ENCODE assay signal across 10 cellular contexts in the genomic region with DNA sequence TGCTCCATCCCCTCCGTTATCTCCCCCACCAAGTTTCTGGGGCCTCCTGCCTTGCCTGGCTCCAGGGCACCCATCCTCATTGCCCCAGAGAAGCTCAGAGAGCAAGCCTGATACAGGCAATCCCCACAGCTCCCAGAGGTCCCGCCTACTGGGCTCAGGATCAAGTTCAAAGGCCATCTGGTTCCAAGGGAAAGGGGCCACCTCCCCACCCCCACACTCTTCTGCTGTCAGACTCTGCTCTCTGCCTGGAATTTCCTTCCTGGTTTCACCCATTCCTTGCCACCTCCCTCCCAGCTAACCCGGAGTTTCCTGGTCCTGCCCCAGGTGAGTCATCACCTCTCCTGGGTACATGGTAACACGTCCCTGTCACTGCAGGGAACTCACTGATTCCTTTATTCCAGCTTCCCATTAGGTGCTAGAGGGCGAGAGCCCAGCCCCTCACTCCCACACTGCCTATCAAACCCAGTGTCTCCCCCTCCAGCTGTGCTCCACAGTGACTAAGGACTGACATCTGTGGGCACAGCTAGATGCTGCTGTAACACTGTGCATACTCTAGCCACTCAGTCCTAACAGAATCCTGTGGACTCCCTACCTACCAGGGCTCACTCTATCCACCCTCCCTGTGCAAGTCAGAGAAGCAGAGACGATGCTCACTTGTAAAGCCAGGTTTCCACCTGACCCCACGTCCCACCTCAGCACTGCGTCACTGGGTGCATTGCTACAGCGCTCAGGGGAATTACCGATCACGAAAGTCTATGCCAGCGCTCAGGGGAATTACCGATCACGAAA. TPM values are rescaled to one million over a fixed set of nuclear protein-coding genes. Genes with fewer than 3 reads are reported as not detected.
DNase-seq lines count a peak whose midpoint lies in the region; ATAC-seq and TF ChIP-seq lines count a peak whose summit lies in the region.
"Had no signal": no experiment of that assay in that cellular context is flagged by ENCODE, and none has a peak within 500 bp of the region (broad histone marks: within the 10 kb centered on the region; RNA-seq: fewer than 3 reads in every experiment).

No MANE protein-coding gene starts in this region.

- H3K27ac ChIP-seq in body of pancreas (peak overlapping the region; percentile 40 to 84 (median 72)), neural progenitor cell (no peak overlapping the region)

- H3K9ac ChIP-seq in neural progenitor cell, result no peak overlapping the region

- peak overlapping the region; percentile 30 for H3K27ac Mint-ChIP-seq in neural progenitor cell
- H3K27ac Mint-ChIP-seq: CD4-positive, alpha-beta memory T cell had no signal

- H3K9me3 ChIP-seq in body of pancreas (no peaks in the 10 kb centered on the region), neural progenitor cell (ENCODE audit: low read depth) (no peaks in the 10 kb centered on the region)

- WGBS in body of pancreas, 2 donors, result 66 to 71% methylated on average over 14 of the region's 14 CpGs

- intact Hi-C loops in body of pancreas (cut with DNase I), result no loop called here

- H3K4me3 ChIP-seq in body of pancreas (no peak overlapping the region), neural progenitor cell (no peak overlapping the region)

- no peaks in the 10 kb centered on the region for H3K9me3 Mint-ChIP-seq in neural progenitor cell
- H3K9me3 Mint-ChIP-seq: CD4-positive, alpha-beta memory T cell had no signal

- no peaks in the 10 kb centered on the region for H3K79me2 ChIP-seq in neural progenitor cell (ENCODE audit: low read depth)

- peaks cover 26% of the 10 kb centered on the region for H3K4me1 Mint-ChIP-seq in neural progenitor cell
- H3K4me1 Mint-ChIP-seq: CD4-positive, alpha-beta memory T cell had no signal

- H3K4me3 Mint-ChIP-seq in neural progenitor cell, result no peak overlapping the region
- H3K4me3 Mint-ChIP-seq: CD4-positive, alpha-beta memory T cell had no signal

- no peak overlapping the region for H2AFZ ChIP-seq in neural progenitor cell (replicated peaks)

- H3K36me3 ChIP-seq in body of pancreas (replicated peaks in 1 of 2; ENCODE audit: insufficient read depth in 1 of 2, low read depth in 2 of 2) (no peaks in the 10 kb centered on the region), neural progenitor cell (no peaks in the 10 kb centered on the region)

- H3K27me3 Mint-ChIP-seq in neural progenitor cell (ENCODE audit: insufficient read depth, low read depth), result peaks cover 5% of the 10 kb centered on the region

- peaks cover 21% of the 10 kb centered on the region for H3K4me1 ChIP-seq in body of pancreas
- H3K4me1 ChIP-seq in neural progenitor cell, result peaks cover 4% of the 10 kb centered on the region

- no peaks in the 10 kb centered on the region for H3F3A ChIP-seq in neural progenitor cell (ENCODE audit: low read depth)

- TF ChIP-seq CTCF in body of pancreas (IDR thresholded peaks at IDR 0.05) (no peak), neural progenitor cell (IDR thresholded peaks at IDR 0.05) (no peak)

- H3K27me3 ChIP-seq in body of pancreas (no peaks in the 10 kb centered on the region), neural progenitor cell (no peaks in the 10 kb centered on the region)

- TF ChIP-seq POLR2A in body of pancreas (IDR thresholded peaks at IDR 0.05), result peak in 2 of 3 donors; percentile 18 to 19

- peak; percentile 51 for ATAC-seq in HG03354 (IDR thresholded peaks at IDR 0.05; ENCODE audit: poor library complexity, severe bottlenecking, unreplicated experiment)
- ATAC-seq in body of pancreas, result peak; percentile 95

- peak; percentile 42 for DNase-seq in SIG-M5 treated with dmso at 0.1 percent for 504 hours (lab: John Stamatoyannopoulos, UW; ENCODE audit: unreplicated experiment)
- no peak for DNase-seq in SIG-M5 (lab: John Stamatoyannopoulos, UW)
- peak; percentile 69 to 90 (median 79) for DNase-seq in body of pancreas
- DNase-seq in neural progenitor cell (ENCODE audit: low spot score), result no peak
- DNase-seq in activated naive CD4-positive, alpha-beta T cell treated with anti-CD3 and anti-CD28 coated beads, Interleukin-2, amount 50 U/mL, for 16 hours, result no peak
- DNase-seq in activated gamma-delta T cell (lab: John Stamatoyannopoulos, UW), result no peak
- no peak for DNase-seq in stimulated activated CD4-positive, alpha-beta T cell treated with anti-CD3 and anti-CD28 coated beads, Interleukin-1b, Interleukin-23, amount 100 ng/mL, for 48 hours

- H3K36me3 Mint-ChIP-seq in neural progenitor cell, result no peaks in the 10 kb centered on the region
- H3K36me3 Mint-ChIP-seq: CD4-positive, alpha-beta memory T cell had no signal

- no peaks in the 10 kb centered on the region for H4K20me1 ChIP-seq in neural progenitor cell (ENCODE audit: low read depth)

- no peak overlapping the region for H3K4me2 ChIP-seq in neural progenitor cell

RNA-seq across cellular contexts. Expression of gene RSPH1, which starts 21.8 kb away (rescaled TPM):
- total RNA-seq in body of pancreas (1 to 10 TPM; 1.6 to 2.3 TPM), neural progenitor cell (ENCODE audit: low replicate concordance) (0.04 and 0.34 TPM in 2 replicates)
- total RNA-seq: CD4-positive, alpha-beta memory T cell; T-helper 2 cell treated with Interferon-gamma antibody and Interleukin-4, amounts not matched to agents 100 ng/mL and 5 ng/mL, for 36 hours had no signal

RNA-seq across cellular contexts. Expression of gene SLC37A1, which starts 39.4 kb away (rescaled TPM):
- total RNA-seq in body of pancreas (10 to 100 TPM in 1 of 2 donors, 1 to 10 TPM in 1; 6.3 to 16.3 TPM), neural progenitor cell (ENCODE audit: low replicate concordance) (1.2 and 6.1 TPM in 2 replicates)

Comparison
In these comparisons a context has a peak if more than half of its experiments do, and no peak if none do; other contexts are left out.
1. DNase-seq: peak in SIG-M5 treated with dmso at 0.1 percent for 504 hours (single experiment) and body of pancreas (4 of 4); none in SIG-M5 (single experiment), neural progenitor cell (single experiment), activated naive CD4-positive, alpha-beta T cell treated with anti-CD3 and anti-CD28 coated beads, Interleukin-2, amount 50 U/mL, for 16 hours (single experiment), activated gamma-delta T cell (single experiment) and stimulated activated CD4-positive, alpha-beta T cell treated with anti-CD3 and anti-CD28 coated beads, Interleukin-1b, Interleukin-23, amount 100 ng/mL, for 48 hours (single experiment).